19 cellular contexts compared by ENCODE assay signal in the genomic region with DNA sequence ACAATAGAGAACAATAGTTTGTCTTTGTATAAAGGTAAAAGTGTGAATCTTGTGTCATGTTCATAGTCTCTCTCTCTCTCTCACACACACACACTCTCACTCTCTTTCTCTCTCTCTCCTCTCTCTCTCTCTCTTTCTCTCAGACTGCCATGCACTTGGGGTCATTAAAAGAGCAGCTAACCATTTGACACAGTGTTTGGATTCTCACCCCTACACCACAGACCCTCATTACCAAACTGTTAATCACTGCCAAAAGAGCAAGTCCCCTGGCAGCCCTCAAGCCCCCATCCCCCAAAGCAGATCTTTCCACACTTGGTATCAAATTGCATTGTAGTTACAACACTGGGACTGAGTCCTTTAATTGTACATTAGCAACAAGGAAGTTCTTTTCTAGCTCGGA.
DNase-seq lines count a peak whose midpoint lies in the region; ATAC-seq and TF ChIP-seq lines count a peak whose summit lies in the region.
"Had no signal": no experiment of that assay in that cellular context is flagged by ENCODE, and none has a peak within 500 bp of the region (broad histone marks: within the 10 kb centered on the region; RNA-seq: fewer than 3 reads in every experiment).

No MANE protein-coding gene starts in this region.

- H3K4me2 ChIP-seq in smooth muscle cell, result no peak overlapping the region

- no peaks in the 10 kb centered on the region for H3K9me3 ChIP-seq in adipocyte (ENCODE audit: control insufficient read depth, low read length)
- H3K9me3 ChIP-seq in smooth muscle cell (replicated peaks; ENCODE audit: low read depth), result no peaks in the 10 kb centered on the region
- H3K9me3 ChIP-seq in WERI-Rb-1 (ENCODE audit: severe bottlenecking), result no peaks in the 10 kb centered on the region
- H3K9me3 ChIP-seq: stomach had no signal

- no peaks in the 10 kb centered on the region for H3K27me3 Mint-ChIP-seq in glutamatergic neuron (ENCODE audit: unreplicated experiment)
- H3K27me3 Mint-ChIP-seq: activated naive CD8-positive, alpha-beta T cell had no signal

- no peaks in the 10 kb centered on the region for H3K79me2 ChIP-seq in smooth muscle cell (ENCODE audit: low read depth)

- H3K9ac ChIP-seq in adipocyte (ENCODE audit: low read length) (peak overlapping the region; percentile 38), smooth muscle cell (ENCODE audit: low read depth) (no peak overlapping the region)

- no peak overlapping the region for H3K4me3 Mint-ChIP-seq in glutamatergic neuron (ENCODE audit: unreplicated experiment)
- H3K4me3 Mint-ChIP-seq: activated naive CD8-positive, alpha-beta T cell; T-helper 17 cell had no signal

- peak; percentile 20 for DNase-seq in NCI-H82 (lab: John Stamatoyannopoulos, UW)
- no peak for DNase-seq in NCI-H82 treated with DMSO at 0.1 percent for 48 hours (lab: John Stamatoyannopoulos, UW; ENCODE audit: unreplicated experiment)
- peak; percentile 72 for DNase-seq in adipocyte (ENCODE audit: low read depth)
- peak; percentile 21 for DNase-seq in glutamatergic neuron
- peak; percentile 52 for DNase-seq in skeletal muscle cell (ENCODE audit: low read depth)
- no peak for DNase-seq in smooth muscle cell (lab: John Stamatoyannopoulos, UW; ENCODE audit: unreplicated experiment)
- no peak for DNase-seq in WERI-Rb-1
- DNase-seq: activated CD4-positive, alpha-beta T cell treated with anti-CD3 and anti-CD28 coated beads for 48 hours; activated T-cell treated with anti-CD3 and anti-CD28 coated beads for 4 hours; cerebellar nuclear complex; hippocampal formation; left ventricle myocardium superior; NCI-H526 treated with DMSO at 0.1 percent for 48 hours; stomach; T-helper 17 cell had no signal

- H3K4me1 ChIP-seq in adipocyte (ENCODE audit: control insufficient read depth, insufficient read depth, low read length), result peaks cover 30% of the 10 kb centered on the region
- peaks cover 10% of the 10 kb centered on the region for H3K4me1 ChIP-seq in smooth muscle cell (ENCODE audit: low read depth)

- H4K20me1 ChIP-seq in smooth muscle cell (ENCODE audit: low read depth), result no peaks in the 10 kb centered on the region

- H3K27me3 ChIP-seq in adipocyte (replicated peaks; ENCODE audit: control insufficient read depth, insufficient read depth, low read length) (no peaks in the 10 kb centered on the region), smooth muscle cell (ENCODE audit: low read depth) (no peaks in the 10 kb centered on the region), WERI-Rb-1 (ENCODE audit: insufficient read depth, low read depth, severe bottlenecking) (no peaks in the 10 kb centered on the region)
- H3K27me3 ChIP-seq: stomach had no signal

- no peaks in the 10 kb centered on the region for H3K36me3 ChIP-seq in adipocyte (ENCODE audit: control insufficient read depth, insufficient read depth, low read length, severe bottlenecking)
- no peaks in the 10 kb centered on the region for H3K36me3 ChIP-seq in smooth muscle cell (ENCODE audit: low read depth)
- H3K36me3 ChIP-seq in WERI-Rb-1, result no peaks in the 10 kb centered on the region
- H3K36me3 ChIP-seq: stomach had no signal

- WGBS in smooth muscle cell (ENCODE audit: low lambda C conversion rate), result 62% methylated on average over 1 of the region's 1 CpG

- no peak for ATAC-seq in GM21447 (IDR thresholded peaks at IDR 0.05; ENCODE audit: unreplicated experiment)
- ATAC-seq: K562, left ventricle myocardium superior, Right ventricle myocardium inferior, T-helper 17 cell had no signal

- no peaks in the 10 kb centered on the region for H3K36me3 Mint-ChIP-seq in glutamatergic neuron (ENCODE audit: unreplicated experiment)
- H3K36me3 Mint-ChIP-seq: activated naive CD8-positive, alpha-beta T cell had no signal

- H3F3A ChIP-seq in smooth muscle cell (ENCODE audit: low read depth), result no peaks in the 10 kb centered on the region

- H3K4me3 ChIP-seq in adipocyte (ENCODE audit: low read length), result peak overlapping the region; percentile 62
- no peak overlapping the region for H3K4me3 ChIP-seq in skeletal muscle cell (ENCODE audit: low read depth, low read length)
- no peak overlapping the region for H3K4me3 ChIP-seq in smooth muscle cell
- no peak overlapping the region for H3K4me3 ChIP-seq in WERI-Rb-1 (ENCODE audit: low read depth, low read length)
- H3K4me3 ChIP-seq: K562, stomach had no signal

- no peak overlapping the region for H3K27ac Mint-ChIP-seq in glutamatergic neuron (ENCODE audit: unreplicated experiment)
- H3K27ac Mint-ChIP-seq: activated naive CD8-positive, alpha-beta T cell; T-helper 17 cell had no signal

- no peak for TF ChIP-seq CTCF in glutamatergic neuron (IDR thresholded peaks at IDR 0.05; ENCODE audit: partially characterized antibody, unreplicated experiment)
- TF ChIP-seq CTCF in smooth muscle cell (IDR thresholded peaks at IDR 0.05; ENCODE audit: borderline replicate concordance, insufficient read depth, poor library complexity, severe bottlenecking), result no peak
- no peak for TF ChIP-seq CTCF in WERI-Rb-1 (IDR thresholded peaks at IDR 0.05; ENCODE audit: low read depth, low read length)

- H3K9me3 Mint-ChIP-seq in glutamatergic neuron (ENCODE audit: unreplicated experiment), result peaks cover 1% of the 10 kb centered on the region

- H2AFZ ChIP-seq in smooth muscle cell (ENCODE audit: low read depth), result no peak overlapping the region

- H3K27ac ChIP-seq in smooth muscle cell (ENCODE audit: low read depth), result no peak overlapping the region
- no peak overlapping the region for H3K27ac ChIP-seq in WERI-Rb-1
- H3K27ac ChIP-seq: stomach had no signal

- H3K4me1 Mint-ChIP-seq in glutamatergic neuron (ENCODE audit: low read depth, unreplicated experiment), result peaks cover 8% of the 10 kb centered on the region

Comparison
In these comparisons a context has a peak if more than half of its experiments do, and no peak if none do; other contexts are left out.
1. DNase-seq: peak in NCI-H82 (single experiment), adipocyte (single experiment), glutamatergic neuron (single experiment) and skeletal muscle cell (single experiment); none in NCI-H82 treated with DMSO at 0.1 percent for 48 hours (single experiment), smooth muscle cell (single experiment) and WERI-Rb-1 (single experiment).